Comparison of ENCODE assay signal across 29 cellular contexts in genomic region chr2:67619204-67619603, GRCh38.
"Had no signal": no experiment of that assay in that cellular context is flagged by ENCODE, and none has a peak within 500 bp of the region (broad histone marks: within the 10 kb centered on the region; RNA-seq: fewer than 3 reads in every experiment).

No MANE protein-coding gene starts in this region.

- H3K27ac ChIP-seq: dorsolateral prefrontal cortex, epithelial cell of prostate, foreskin keratinocyte, gastroesophageal sphincter, heart left ventricle, hepatocyte, parathyroid adenoma, right lobe of liver, thyroid gland had no signal

- H3K79me2 ChIP-seq: hepatocyte, parathyroid adenoma had no signal

- H3K4me3 ChIP-seq: dorsolateral prefrontal cortex, gastroesophageal sphincter, heart left ventricle, hepatocyte, lung, mucosa of descending colon, right lobe of liver, smooth muscle cell, thyroid gland had no signal

- H3K27me3 Mint-ChIP-seq: natural killer cell treated with Interleukin-12 subunit alpha and Interleukin-12 subunit beta and Interleukin-15 and Interleukin-18, amount 100 ng/mL, for 72 hours; progenitor cell of endocrine pancreas; stimulated activated naive CD8-positive, alpha-beta T cell treated with anti-CD3 and anti-CD28 coated beads, Interleukin-15, amount 100 ng/mL, for 72 hours; type B pancreatic cell had no signal

- H3K4me2 ChIP-seq: hepatocyte, smooth muscle cell had no signal

- H3K27me3 ChIP-seq: dorsolateral prefrontal cortex, foreskin keratinocyte, gastroesophageal sphincter, heart left ventricle, hepatocyte, right lobe of liver, thyroid gland had no signal

- H3K27ac Mint-ChIP-seq: mesothelial cell of epicardium; naive B cell; natural killer cell treated with Interleukin-12 subunit alpha and Interleukin-12 subunit beta and Interleukin-15 and Interleukin-18, amount 100 ng/mL, for 72 hours; progenitor cell of endocrine pancreas; stimulated activated naive CD8-positive, alpha-beta T cell treated with anti-CD3 and anti-CD28 coated beads, Interleukin-15, amount 100 ng/mL, for 72 hours; type B pancreatic cell had no signal

- H3K9ac ChIP-seq: parathyroid adenoma had no signal

- H3K36me3 Mint-ChIP-seq: mesothelial cell of epicardium; naive B cell; natural killer cell treated with Interleukin-12 subunit alpha and Interleukin-12 subunit beta and Interleukin-15 and Interleukin-18, amount 100 ng/mL, for 72 hours; type B pancreatic cell had no signal

- H3K4me1 ChIP-seq: foreskin keratinocyte, parathyroid adenoma, right lobe of liver, thyroid gland had no signal

- H3K9me3 Mint-ChIP-seq: mesothelial cell of epicardium; natural killer cell treated with Interleukin-12 subunit alpha and Interleukin-12 subunit beta and Interleukin-15 and Interleukin-18, amount 100 ng/mL, for 72 hours had no signal

- H3K9me3 ChIP-seq: gastroesophageal sphincter, mucosa of descending colon, right lobe of liver, thyroid gland had no signal

- ATAC-seq: esophagus mucosa; foreskin keratinocyte; gastroesophageal sphincter; heart left ventricle; left lobe of liver; mucosa of descending colon; natural killer cell treated with Interleukin-12 subunit alpha and Interleukin-12 subunit beta and Interleukin-15 and Interleukin-18, amount 100 ng/mL, for 72 hours; right lobe of liver; stimulated activated naive CD8-positive, alpha-beta T cell treated with anti-CD3 and anti-CD28 coated beads, Interleukin-15, amount 100 ng/mL, for 72 hours had no signal

- H2AFZ ChIP-seq: hepatocyte, parathyroid adenoma had no signal

- H3K4me1 Mint-ChIP-seq: naive B cell; neural crest cell; stimulated activated naive CD8-positive, alpha-beta T cell treated with anti-CD3 and anti-CD28 coated beads, Interleukin-15, amount 100 ng/mL, for 72 hours had no signal

- DNase-seq: dorsolateral prefrontal cortex; effector CD4-positive, alpha-beta T cell; foreskin keratinocyte; heart left ventricle; kidney; mesenchymal stem cell; mucosa of descending colon; naive B cell; right lobe of liver; stimulated activated CD4-positive, alpha-beta T cell treated with anti-CD3 and anti-CD28 coated beads, Interleukin-12 subunit alpha, Interleukin-12 subunit beta, amount 100 ng/mL, for 4 hours; stimulated activated CD4-positive, alpha-beta T cell treated with anti-CD3 and anti-CD28 coated beads, Interleukin-1b, Interleukin-23, amount 100 ng/mL, for 48 hours; stimulated activated CD4-positive, alpha-beta T cell treated with anti-CD3 and anti-CD28 coated beads, Interleukin-4, amount 100 ng/mL, for 1 hour; stimulated activated CD8-positive, alpha-beta memory T cell treated with anti-CD3 and anti-CD28 coated beads, Interleukin-4, amount 100 ng/mL, for 48 hours; stimulated activated naive CD4-positive, alpha-beta T cell; stimulated activated naive CD8-positive, alpha-beta T cell treated with anti-CD3 and anti-CD28 coated beads, Interleukin-15, amount 100 ng/mL, for 72 hours; thyroid gland had no signal

- H3K36me3 ChIP-seq: gastroesophageal sphincter, heart left ventricle, right lobe of liver, thyroid gland had no signal

- H3K4me3 Mint-ChIP-seq: mesothelial cell of epicardium; naive B cell; natural killer cell treated with Interleukin-12 subunit alpha and Interleukin-12 subunit beta and Interleukin-15 and Interleukin-18, amount 100 ng/mL, for 72 hours; neural crest cell; stimulated activated naive CD8-positive, alpha-beta T cell treated with anti-CD3 and anti-CD28 coated beads, Interleukin-15, amount 100 ng/mL, for 72 hours; type B pancreatic cell had no signal
